In genomic region chr22:32830473-32830872, GRCh38 we compare ENCODE assay signal across 16 cellular contexts. TPM values are rescaled to one million over a fixed set of nuclear protein-coding genes. Genes with fewer than 3 reads are reported as not detected.
A peak's percentile ranks its signal among the peaks of the same experiment; 100 is the strongest.
DNase-seq lines count a peak whose midpoint lies in the region; ATAC-seq and TF ChIP-seq lines count a peak whose summit lies in the region.
"Had no signal": no experiment of that assay in that cellular context is flagged by ENCODE, and none has a peak within 500 bp of the region (broad histone marks: within the 10 kb centered on the region; RNA-seq: fewer than 3 reads in every experiment).

No MANE protein-coding gene starts in this region.

- no peak overlapping the region for H2BK20ac ChIP-seq in H9 (ENCODE audit: low read depth, low read length, poor library complexity, severe bottlenecking)

- no peak for TF ChIP-seq CTCF in H9 (conservative IDR thresholded peaks at IDR 0.05)
- no peak for TF ChIP-seq CTCF in liver (IDR thresholded peaks at IDR 0.05; ENCODE audit: low read depth, low read length, missing input control)
- no peak for TF ChIP-seq CTCF in gastrocnemius medialis (IDR thresholded peaks at IDR 0.05 in 4 of 5, conservative IDR thresholded peaks at IDR 0.05 in 1 of 5)
- TF ChIP-seq CTCF in activated CD8-positive, alpha-beta T cell treated with anti-CD3 and anti-CD28 coated beads for 36 hours (IDR thresholded peaks at IDR 0.05), result no peak

- H2BK120ac ChIP-seq in H9 (ENCODE audit: low read depth, low read length, poor library complexity, severe bottlenecking), result no peak overlapping the region

- peak in 1 of 2 donors; percentile 4 for TF ChIP-seq RAD21 in liver (IDR thresholded peaks at IDR 0.05)

- ATAC-seq in esophagus mucosa (peak; percentile 63), gastrocnemius medialis (peak; percentile 46 to 47), HG02852 (IDR thresholded peaks at IDR 0.05; ENCODE audit: unreplicated experiment) (no peak), HG02885 (IDR thresholded peaks at IDR 0.05; ENCODE audit: poor library complexity, unreplicated experiment) (no peak)
- ATAC-seq in activated CD8-positive, alpha-beta T cell treated with anti-CD3 and anti-CD28 coated beads for 36 hours, result no peak
- ATAC-seq: activated CD8-positive, alpha-beta memory T cell treated with anti-CD3 and anti-CD28 coated beads, Interleukin-2, amount 10 ng/mL, durations not matched to agents 7 days and 5 days had no signal

- no peak overlapping the region for H3K56ac ChIP-seq in H9 (ENCODE audit: insufficient read length, low read depth, low read length)

- no peak overlapping the region for H2AFZ ChIP-seq in H9 (ENCODE audit: low read length)

- H3K4me1 Mint-ChIP-seq in H9, result peaks cover 26 to 31% of the 10 kb centered on the region in 2 experiments
- peaks cover 10% of the 10 kb centered on the region for H3K4me1 Mint-ChIP-seq in activated CD8-positive, alpha-beta T cell treated with anti-CD3 and anti-CD28 coated beads for 36 hours (ENCODE audit: low read depth)
- H3K4me1 Mint-ChIP-seq: central memory CD8-positive, alpha-beta T cell had no signal

- H3K9me3 ChIP-seq in H9 (ENCODE audit: control insufficient read depth, low read depth, low read length) (no peaks in the 10 kb centered on the region), liver (ENCODE audit: control insufficient read depth in 4 of 4, low read length in 3 of 4) (no peaks in the 10 kb centered on the region), gastrocnemius medialis (no peaks in the 10 kb centered on the region)

- intact Hi-C loops in gastrocnemius medialis (cut with DNase I; ENCODE audit: low total_unique reads), result no loop called here
- intact Hi-C loops in activated CD8-positive, alpha-beta T cell treated with anti-CD3 and anti-CD28 coated beads for 36 hours (cut with micrococcal nuclease), result no loop called here

- no peak overlapping the region for H3K4me2 ChIP-seq in H9 (ENCODE audit: insufficient read depth, insufficient read length, low read length)

- H2BK5ac ChIP-seq in H9 (ENCODE audit: insufficient read length, low read length), result no peak overlapping the region

- H3K9ac ChIP-seq in H9 (ENCODE audit: extremely low read depth, insufficient read length, low read length) (no peak overlapping the region), liver (ENCODE audit: low read depth in 1 of 2, low read length in 2 of 2) (no peak overlapping the region)

- peaks cover 2% of the 10 kb centered on the region for H4K20me1 ChIP-seq in H9 (ENCODE audit: control insufficient read depth, insufficient read depth, insufficient read length)

- H4K5ac ChIP-seq in H9 (ENCODE audit: insufficient read length, low read depth, low read length), result no peak overlapping the region

- no peaks in the 10 kb centered on the region for H3K79me1 ChIP-seq in H9 (ENCODE audit: insufficient read depth, low read depth, low read length, poor library complexity, severe bottlenecking)

- H3K4ac ChIP-seq in H9 (ENCODE audit: low read depth, low read length), result no peak overlapping the region

- peak overlapping the region; percentile 24 to 86 (median 83); a peak in 6 of 7 replicates for H3K27ac Mint-ChIP-seq in H9
- no peak overlapping the region for H3K27ac Mint-ChIP-seq in activated CD8-positive, alpha-beta T cell treated with anti-CD3 and anti-CD28 coated beads for 36 hours
- H3K27ac Mint-ChIP-seq: activated CD8-positive, alpha-beta memory T cell treated with anti-CD3 and anti-CD28 coated beads, Interleukin-2, amount 10 ng/mL, durations not matched to agents 7 days and 5 days had no signal

- in situ Hi-C loops in gastrocnemius medialis (cut with MboI; ENCODE audit: low sequenced_read_pairs in 4 of 4), result no loop called here

- no peaks in the 10 kb centered on the region for H3K23me2 ChIP-seq in H9 (ENCODE audit: insufficient read length, low read depth, low read length, poor library complexity, severe bottlenecking)

- no peak overlapping the region for H3K18ac ChIP-seq in H9 (ENCODE audit: insufficient read length, low read depth, low read length)

- no peak overlapping the region for H2BK12ac ChIP-seq in H9 (ENCODE audit: insufficient read length, low read depth, low read length)

- peaks cover 0 to 11% (median 1%) of the 10 kb centered on the region in 3 experiments; a peak in 3 of 7 replicates for H3K36me3 Mint-ChIP-seq in H9 (ENCODE audit: insufficient read depth in 1 of 3, low read depth in 3 of 3)
- H3K36me3 Mint-ChIP-seq in activated CD8-positive, alpha-beta T cell treated with anti-CD3 and anti-CD28 coated beads for 36 hours (ENCODE audit: low read depth), result no peaks in the 10 kb centered on the region
- H3K36me3 Mint-ChIP-seq: activated CD8-positive, alpha-beta memory T cell treated with anti-CD3 and anti-CD28 coated beads, Interleukin-2, amount 10 ng/mL, durations not matched to agents 7 days and 5 days had no signal

- no peak for TF ChIP-seq POLR2A in gastrocnemius medialis (IDR thresholded peaks at IDR 0.05)

- H3K27ac ChIP-seq in H9 (ENCODE audit: insufficient read length, low read depth, low read length) (no peak overlapping the region), liver (ENCODE audit: low read depth in 1 of 2, low read length in 2 of 2) (no peak overlapping the region), gastrocnemius medialis (peak overlapping the region; percentile 57 to 72 (median 60))

- no peak overlapping the region for H3K23ac ChIP-seq in H9 (ENCODE audit: insufficient read length, low read depth, low read length)

- POLR2A ChIA-PET in activated CD8-positive, alpha-beta T cell treated with anti-CD3 and anti-CD28 coated beads for 36 hours (lab: Charles Lee), result no interaction called here

- H4K8ac ChIP-seq in H9 (replicated peaks; ENCODE audit: insufficient read length, low read depth, low read length), result no peak overlapping the region

- H2AK5ac ChIP-seq in H9 (ENCODE audit: insufficient read length, low read length), result no peak overlapping the region

- no CpG with 5 or more reads among the region's 11 CpGs for WGBS in H9 (ENCODE audit: extremely low coverage, insufficient read length, low lambda C conversion rate)
- WGBS in liver, result 81% methylated on average over 11 of the region's 11 CpGs

- no peaks in the 10 kb centered on the region for H3K27me3 ChIP-seq in H9 (ENCODE audit: insufficient read depth, low read length)
- H3K27me3 ChIP-seq in liver (ENCODE audit: control insufficient read depth in 4 of 4, insufficient read depth in 4 of 4, low read length in 3 of 4), result no peaks in the 10 kb centered on the region
- H3K27me3 ChIP-seq in gastrocnemius medialis, result no peaks in the 10 kb centered on the region

- H4K91ac ChIP-seq in H9 (ENCODE audit: insufficient read length, low read depth, low read length), result no peak overlapping the region

- H3K4me1 ChIP-seq in H9 (ENCODE audit: insufficient read depth, low read length) (no peaks in the 10 kb centered on the region; the same call in 1 of the 2 replicates), liver (ENCODE audit: control insufficient read depth in 4 of 4, insufficient read depth in 4 of 4, low read length in 3 of 4) (no peaks in the 10 kb centered on the region), gastrocnemius medialis (peaks cover 57 to 66% of the 10 kb centered on the region in 2 donors)

- H3K4me3 ChIP-seq in liver (ENCODE audit: low read depth in 1 of 3, low read length in 3 of 3) (no peak overlapping the region), gastrocnemius medialis (no peak overlapping the region)

- DNase-seq in H9 (peak; percentile 38), gastrocnemius medialis (no peak), NCI-H446 (lab: John Stamatoyannopoulos, UW) (no peak)
- DNase-seq in activated CD8-positive, alpha-beta T cell treated with anti-CD3 and anti-CD28 coated beads for 36 hours, result no peak
- DNase-seq: activated CD8-positive, alpha-beta memory T cell treated with anti-CD3 and anti-CD28 coated beads, Interleukin-2, amount 10 ng/mL, durations not matched to agents 7 days and 5 days; activated naive CD4-positive, alpha-beta T cell treated with Interleukin-2 at 50 U/mL for 16 hours; DMS 273 treated with DMSO at 0.1 percent for 48 hours; Kasumi-1; NCI-H1694 treated with DMSO at 0.1 percent for 48 hours; NCI-H82; stimulated activated CD4-positive, alpha-beta T cell treated with anti-CD3 and anti-CD28 coated beads, Interleukin-15, amount 100 ng/mL, for 24 hours had no signal

- no peaks in the 10 kb centered on the region for H3K9me3 Mint-ChIP-seq in H9
- H3K9me3 Mint-ChIP-seq in activated CD8-positive, alpha-beta T cell treated with anti-CD3 and anti-CD28 coated beads for 36 hours, result no peaks in the 10 kb centered on the region
- H3K9me3 Mint-ChIP-seq: central memory CD8-positive, alpha-beta T cell had no signal

- H3K27me3 Mint-ChIP-seq in H9 (ENCODE audit: low read depth), result peaks cover 2% of the 10 kb centered on the region; the same call in 1 of the 2 replicates
- H3K27me3 Mint-ChIP-seq in activated CD8-positive, alpha-beta T cell treated with anti-CD3 and anti-CD28 coated beads for 36 hours, result no peaks in the 10 kb centered on the region
- H3K27me3 Mint-ChIP-seq: activated CD8-positive, alpha-beta memory T cell treated with anti-CD3 and anti-CD28 coated beads, Interleukin-2, amount 10 ng/mL, durations not matched to agents 7 days and 5 days had no signal

- no peaks in the 10 kb centered on the region for H3K79me2 ChIP-seq in H9 (ENCODE audit: insufficient read depth, low read length)

- H3K36me3 ChIP-seq in liver (ENCODE audit: control insufficient read depth in 4 of 4, insufficient read depth in 3 of 4, low read depth in 1 of 4, low read length in 3 of 4) (no peaks in the 10 kb centered on the region), gastrocnemius medialis (no peaks in the 10 kb centered on the region)

- H2BK15ac ChIP-seq in H9 (ENCODE audit: low read depth, low read length), result no peak overlapping the region

- CTCF ChIA-PET in activated CD8-positive, alpha-beta T cell treated with anti-CD3 and anti-CD28 coated beads for 36 hours (lab: Charles Lee), result no interaction called here

- no peak overlapping the region; the same call in 1 of the 2 replicates for H3K14ac ChIP-seq in H9 (ENCODE audit: insufficient read depth, low read length)

- no peak overlapping the region for H3K4me3 Mint-ChIP-seq in H9
- no peak overlapping the region for H3K4me3 Mint-ChIP-seq in activated CD8-positive, alpha-beta T cell treated with anti-CD3 and anti-CD28 coated beads for 36 hours
- H3K4me3 Mint-ChIP-seq: activated CD8-positive, alpha-beta memory T cell treated with anti-CD3 and anti-CD28 coated beads, Interleukin-2, amount 10 ng/mL, durations not matched to agents 7 days and 5 days; central memory CD8-positive, alpha-beta T cell had no signal

- no peak overlapping the region for H3T11ph ChIP-seq in H9 (ENCODE audit: low read length)

TF ChIP-seq in liver, 16 proteins besides CTCF, POLR2A, EP300 and RAD21:
- TF ChIP-seq SP1 (IDR thresholded peaks at IDR 0.05) (peak; percentile 28), TAF1 (conservative IDR thresholded peaks at IDR 0.05) (no peak), JUND (IDR thresholded peaks at IDR 0.05) (no peak), NR2F2 (IDR thresholded peaks at IDR 0.05) (peak; percentile 99), EGR1 (IDR thresholded peaks at IDR 0.05; ENCODE audit: low read depth in 2 of 2) (peak in 1 of 2 donors; percentile 9)

RNA-seq across cellular contexts. Expression of gene TIMP3, which starts 29.0 kb away (rescaled TPM):
- total RNA-seq in H9 (2021) (0.86 and 0.87 TPM in 2 replicates), esophagus mucosa (20.1 TPM), liver (10 to 100 TPM; 28.0 to 44.0 TPM), gastrocnemius medialis (100 to 1,000 TPM; 102 to 247 (median 144) TPM)
- 10 to 100 TPM; 30.7 to 31.7 TPM for polyA plus RNA-seq in liver
- under 1 TPM; 0.07 TPM for total RNA-seq in activated CD8-positive, alpha-beta T cell treated with anti-CD3 and anti-CD28 coated beads for 36 hours
- total RNA-seq: activated CD8-positive, alpha-beta memory T cell treated with anti-CD3 and anti-CD28 coated beads, Interleukin-2, amount 10 ng/mL, durations not matched to agents 7 days and 5 days had no signal

Comparison
In these comparisons a context has a peak if more than half of its experiments do, and no peak if none do; other contexts are left out.
1. H3K27ac ChIP-seq: peak in gastrocnemius medialis (4 of 4); none in H9 (single experiment) and liver (0 of 2).
2. ATAC-seq: peak in esophagus mucosa (single experiment) and gastrocnemius medialis (2 of 2); none in activated CD8-positive, alpha-beta T cell treated with anti-CD3 and anti-CD28 coated beads for 36 hours (single experiment), HG02852 (single experiment) and HG02885 (single experiment).
3. RNA of gene TIMP3, which starts 29.0 kb away (total RNA-seq): 102 to 247 TPM in gastrocnemius medialis, 28.0 to 44.0 TPM in liver and 20.1 TPM in esophagus mucosa (single experiment); 0.86 to 0.87 TPM in H9 and 0.07 TPM in activated CD8-positive, alpha-beta T cell treated with anti-CD3 and anti-CD28 coated beads for 36 hours; every median in the first group is over 10 times any median in the second.